8 cellular contexts compared by ENCODE assay signal in genomic region chr7:142587578-142588191, GRCh38.
DNase-seq lines count a peak whose midpoint lies in the region; ATAC-seq and TF ChIP-seq lines count a peak whose summit lies in the region.

No MANE protein-coding gene starts in this region.

- peak; percentile 64 to 76 for ATAC-seq in activated T-cell treated with anti-CD3 and anti-CD28 coated beads, Interleukin-2, amount 50 U/mL, for 72 hours (replicated peaks in 1 of 2)
- ATAC-seq in GM21360 (IDR thresholded peaks at IDR 0.05; ENCODE audit: unreplicated experiment) (peak; percentile 79), HG03442 (IDR thresholded peaks at IDR 0.05; ENCODE audit: unreplicated experiment) (peak; percentile 68)

- no peaks in the 10 kb centered on the region for H3K36me3 Mint-ChIP-seq in activated T-cell treated with anti-CD3 and anti-CD28 coated beads, Interleukin-2, amount 50 U/mL, for 72 hours (ENCODE audit: insufficient read depth in 2 of 2)

- peak overlapping the region; percentile 42 for H3K27ac Mint-ChIP-seq in activated T-cell treated with anti-CD3 and anti-CD28 coated beads, Interleukin-2, amount 50 U/mL, for 72 hours

- peak; percentile 94 for TF ChIP-seq CTCF in retinal pigment epithelial cell (conservative IDR thresholded peaks at IDR 0.05; ENCODE audit: low read depth, low read length)

- DNase-seq in activated T-cell treated with anti-CD3 and anti-CD28 coated beads, Interleukin-2, amount 50 U/mL, for 72 hours = no peak
- no peak for DNase-seq in activated T-cell treated with anti-CD3 and anti-CD28 coated beads, Interleukin-2, amount 50 U/mL, for 1 hour
- DNase-seq in SK-MEL-5 (ENCODE audit: low read depth, low spot score) = peak; percentile 90
- peak; percentile 51 for DNase-seq in fibroblast of the conjunctiva (ENCODE audit: low read depth)
- DNase-seq in retinal pigment epithelial cell (ENCODE audit: low read depth) = peak; percentile 37
- DNase-seq in effector memory CD4-positive, alpha-beta T cell = no peak

- in situ Hi-C loops in SK-MEL-5 (cut with HindIII; ENCODE audit: low pct_unique_long_range_greater_than_20kb, low sequenced_read_pairs) = no loop called here

- peak overlapping the region in 1 of 2 donors; percentile 52 for H3K4me3 Mint-ChIP-seq in activated T-cell treated with anti-CD3 and anti-CD28 coated beads, Interleukin-2, amount 50 U/mL, for 72 hours

- no peaks in the 10 kb centered on the region for H3K27me3 ChIP-seq in effector memory CD4-positive, alpha-beta T cell (replicated peaks; ENCODE audit: control insufficient read depth, insufficient read depth, low read length, poor library complexity, severe bottlenecking)

- H3K4me1 ChIP-seq in effector memory CD4-positive, alpha-beta T cell (ENCODE audit: control insufficient read depth, insufficient read depth, low read length, poor library complexity, severe bottlenecking) = no peaks in the 10 kb centered on the region

- no peaks in the 10 kb centered on the region for H3K9me3 ChIP-seq in effector memory CD4-positive, alpha-beta T cell (ENCODE audit: control insufficient read depth, low read length)

- no peak overlapping the region for H3K4me3 ChIP-seq in retinal pigment epithelial cell (ENCODE audit: low read length)
- no peak overlapping the region for H3K4me3 ChIP-seq in effector memory CD4-positive, alpha-beta T cell (ENCODE audit: insufficient read depth, low read depth, low read length, poor library complexity, severe bottlenecking)

- H3K27ac ChIP-seq in effector memory CD4-positive, alpha-beta T cell (ENCODE audit: insufficient read depth, low read length, poor library complexity, severe bottlenecking) = no peak overlapping the region

- no peaks in the 10 kb centered on the region for H3K9me3 Mint-ChIP-seq in activated T-cell treated with anti-CD3 and anti-CD28 coated beads, Interleukin-2, amount 50 U/mL, for 72 hours

- H3K27me3 Mint-ChIP-seq in activated T-cell treated with anti-CD3 and anti-CD28 coated beads, Interleukin-2, amount 50 U/mL, for 72 hours (ENCODE audit: low read depth) = no peaks in the 10 kb centered on the region

- no peaks in the 10 kb centered on the region for H3K36me3 ChIP-seq in effector memory CD4-positive, alpha-beta T cell (ENCODE audit: control insufficient read depth, insufficient read depth, low read length)

- H3K4me1 Mint-ChIP-seq in activated T-cell treated with anti-CD3 and anti-CD28 coated beads, Interleukin-2, amount 50 U/mL, for 72 hours (ENCODE audit: low read depth) = peaks cover 12% of the 10 kb centered on the region

Comparison
In these comparisons a context has a peak if more than half of its experiments do, and no peak if none do; other contexts are left out.
1. DNase-seq: peak in SK-MEL-5 (single experiment), fibroblast of the conjunctiva (single experiment) and retinal pigment epithelial cell (single experiment); none in activated T-cell treated with anti-CD3 and anti-CD28 coated beads, Interleukin-2, amount 50 U/mL, for 72 hours (0 of 2), activated T-cell treated with anti-CD3 and anti-CD28 coated beads, Interleukin-2, amount 50 U/mL, for 1 hour (single experiment) and effector memory CD4-positive, alpha-beta T cell (0 of 3).
2. Peak in every context shown above with its lines, with median percentiles within 50 percentile points of each other: ATAC-seq.